ENCODE assay signal across 16 cellular contexts in the genomic region with DNA sequence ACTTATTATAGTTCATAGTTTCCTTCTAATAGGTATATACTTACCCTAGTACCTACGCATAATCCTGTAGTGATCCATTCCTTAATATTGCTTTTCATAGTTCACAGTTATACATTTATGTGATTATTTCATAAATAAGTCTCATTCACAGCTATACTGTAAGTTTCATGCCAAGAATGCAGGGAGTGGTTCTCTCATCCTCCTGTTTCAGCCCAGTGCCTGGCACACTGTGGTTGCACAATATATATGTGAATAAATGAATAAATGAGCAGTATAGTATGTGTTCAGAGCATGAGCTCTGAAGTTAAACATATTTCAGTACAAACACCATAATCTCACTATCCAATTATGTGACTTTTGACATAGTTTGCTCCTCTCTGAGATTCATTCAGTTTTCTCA.
DNase-seq lines count a peak whose midpoint lies in the region; ATAC-seq and TF ChIP-seq lines count a peak whose summit lies in the region.
"Had no signal": no experiment of that assay in that cellular context is flagged by ENCODE, and none has a peak within 500 bp of the region (broad histone marks: within the 10 kb centered on the region; RNA-seq: fewer than 3 reads in every experiment).

No MANE protein-coding gene starts in this region.

- POLR2A ChIA-PET in activated CD4-positive, alpha-beta T cell treated with anti-CD3 and anti-CD28 coated beads for 36 hours (lab: Charles Lee) = no interaction called here

- no peak for ATAC-seq in activated CD4-positive, alpha-beta T cell treated with anti-CD3 and anti-CD28 coated beads for 36 hours
- no peak for ATAC-seq in activated T-helper 17 cell treated with anti-CD3 and anti-CD28 coated beads, Interleukin-2, amount 50 U/mL, for 72 hours (replicated peaks)

- H3K4me3 Mint-ChIP-seq in activated CD4-positive, alpha-beta T cell treated with anti-CD3 and anti-CD28 coated beads for 36 hours = no peak overlapping the region
- peak overlapping the region; percentile 7 for H3K4me3 Mint-ChIP-seq in activated T-helper 17 cell treated with anti-CD3 and anti-CD28 coated beads, Interleukin-2, amount 50 U/mL, for 72 hours
- H3K4me3 Mint-ChIP-seq: activated CD4-positive, alpha-beta T cell treated with anti-CD3 and anti-CD28 coated beads, Interleukin-2, amount 10 ng/mL, durations not matched to agents 7 days and 5 days; central memory CD8-positive, alpha-beta T cell had no signal

- in situ Hi-C loops in GM13977 (cut with MboI; ENCODE audit: low pct_unique_long_range_greater_than_20kb, low sequenced_read_pairs, unreplicated experiment) = no loop called here

- H3K27me3 Mint-ChIP-seq in activated CD4-positive, alpha-beta T cell treated with anti-CD3 and anti-CD28 coated beads for 36 hours = no peaks in the 10 kb centered on the region
- no peaks in the 10 kb centered on the region for H3K27me3 Mint-ChIP-seq in activated T-helper 17 cell treated with anti-CD3 and anti-CD28 coated beads, Interleukin-2, amount 50 U/mL, for 72 hours
- H3K27me3 Mint-ChIP-seq: activated CD4-positive, alpha-beta T cell treated with anti-CD3 and anti-CD28 coated beads, Interleukin-2, amount 10 ng/mL, durations not matched to agents 7 days and 5 days; central memory CD8-positive, alpha-beta T cell had no signal

- peaks cover 87% of the 10 kb centered on the region for H3K4me1 Mint-ChIP-seq in activated CD4-positive, alpha-beta T cell treated with anti-CD3 and anti-CD28 coated beads for 36 hours
- H3K4me1 Mint-ChIP-seq in activated T-helper 17 cell treated with anti-CD3 and anti-CD28 coated beads, Interleukin-2, amount 50 U/mL, for 72 hours = peaks cover 43% of the 10 kb centered on the region

- no peak overlapping the region for H3K4me3 ChIP-seq in esophagus squamous epithelium
- H3K4me3 ChIP-seq in stomach = no peak overlapping the region
- H3K4me3 ChIP-seq in WERI-Rb-1 (ENCODE audit: low read depth, low read length) = no peak overlapping the region
- H3K4me3 ChIP-seq: adrenal gland had no signal

- intact Hi-C loops in activated CD4-positive, alpha-beta T cell treated with anti-CD3 and anti-CD28 coated beads for 36 hours (cut with DNase I, micrococcal nuclease) = no loop called here
- intact Hi-C loops in esophagus squamous epithelium (cut with DNase I) = no loop called here
- intact Hi-C loops in stomach (cut with DNase I; ENCODE audit: low total_unique reads) = no loop called here

- H3K27ac ChIP-seq in esophagus squamous epithelium (peak overlapping the region in 3 of 4 donors; percentile 32 to 74 (median 71)), stomach (peak overlapping the region in 3 of 5 donors; percentile 38 to 69 (median 47)), WERI-Rb-1 (no peak overlapping the region)

- no peaks in the 10 kb centered on the region for H3K36me3 ChIP-seq in esophagus squamous epithelium
- H3K36me3 ChIP-seq in stomach = no peaks in the 10 kb centered on the region
- peaks cover 3% of the 10 kb centered on the region; the same call in 1 of the 2 replicates for H3K36me3 ChIP-seq in WERI-Rb-1
- H3K36me3 ChIP-seq: adrenal gland had no signal

- H3K36me3 Mint-ChIP-seq in activated CD4-positive, alpha-beta T cell treated with anti-CD3 and anti-CD28 coated beads for 36 hours (ENCODE audit: low read depth) = peaks cover 42% of the 10 kb centered on the region
- H3K36me3 Mint-ChIP-seq in activated T-helper 17 cell treated with anti-CD3 and anti-CD28 coated beads, Interleukin-2, amount 50 U/mL, for 72 hours (ENCODE audit: low read depth) = peaks cover 5% of the 10 kb centered on the region

- DNase-seq in activated CD4-positive, alpha-beta T cell treated with anti-CD3 and anti-CD28 coated beads for 36 hours = no peak
- DNase-seq in activated CD4-positive, alpha-beta T cell treated with anti-CD3 and anti-CD28 coated beads, Interleukin-2, amount 50 U/mL, for 48 hours = no peak
- no peak for DNase-seq in esophagus squamous epithelium (lab: John Stamatoyannopoulos, UW)
- no peak for DNase-seq in stomach
- no peak for DNase-seq in WERI-Rb-1
- no peak for DNase-seq in GM13977 (ENCODE audit: low spot score)
- DNase-seq in GM19240 (ENCODE audit: insufficient read length, low spot score) = no peak
- DNase-seq: 8988T; activated CD4-positive, alpha-beta T cell treated with anti-CD3 and anti-CD28 coated beads, Interleukin-2, amount 10 ng/mL, durations not matched to agents 7 days and 5 days; adrenal gland; DMS53; NCI-H2107; NCI-H69; small intestine had no signal

- H3K4me1 ChIP-seq in esophagus squamous epithelium = peaks cover 18 to 45% (median 27%) of the 10 kb centered on the region in 3 donors
- H3K4me1 ChIP-seq in stomach = peaks cover 5 to 29% (median 15%) of the 10 kb centered on the region in 4 donors

- H3K27me3 ChIP-seq in esophagus squamous epithelium (no peaks in the 10 kb centered on the region), stomach (no peaks in the 10 kb centered on the region), WERI-Rb-1 (ENCODE audit: insufficient read depth, low read depth, severe bottlenecking) (no peaks in the 10 kb centered on the region)
- H3K27me3 ChIP-seq: adrenal gland had no signal

- 61 to 70% methylated on average over 1 of the region's 1 CpG for WGBS in esophagus squamous epithelium, 2 donors
- WGBS in stomach, 5 donors = 91 to 99% (median 98%) methylated on average over 1 of the region's 1 CpG

- no peaks in the 10 kb centered on the region for H3K9me3 Mint-ChIP-seq in activated CD4-positive, alpha-beta T cell treated with anti-CD3 and anti-CD28 coated beads for 36 hours (ENCODE audit: low read depth)
- H3K9me3 Mint-ChIP-seq in activated T-helper 17 cell treated with anti-CD3 and anti-CD28 coated beads, Interleukin-2, amount 50 U/mL, for 72 hours = no peaks in the 10 kb centered on the region
- H3K9me3 Mint-ChIP-seq: central memory CD8-positive, alpha-beta T cell had no signal

- H3K9me3 ChIP-seq in esophagus squamous epithelium (no peaks in the 10 kb centered on the region), stomach (no peaks in the 10 kb centered on the region), WERI-Rb-1 (ENCODE audit: severe bottlenecking) (no peaks in the 10 kb centered on the region)
- H3K9me3 ChIP-seq: adrenal gland had no signal

- peak overlapping the region; percentile 38 for H3K27ac Mint-ChIP-seq in activated CD4-positive, alpha-beta T cell treated with anti-CD3 and anti-CD28 coated beads for 36 hours
- peak overlapping the region; percentile 48 for H3K27ac Mint-ChIP-seq in activated T-helper 17 cell treated with anti-CD3 and anti-CD28 coated beads, Interleukin-2, amount 50 U/mL, for 72 hours
- H3K27ac Mint-ChIP-seq: activated CD4-positive, alpha-beta T cell treated with anti-CD3 and anti-CD28 coated beads, Interleukin-2, amount 10 ng/mL, durations not matched to agents 7 days and 5 days had no signal

- TF ChIP-seq EP300 in stomach (IDR thresholded peaks at IDR 0.05) = no peak

- TF ChIP-seq CTCF in esophagus squamous epithelium (IDR thresholded peaks at IDR 0.05) (no peak), stomach (IDR thresholded peaks at IDR 0.05) (no peak), WERI-Rb-1 (IDR thresholded peaks at IDR 0.05; ENCODE audit: low read depth, low read length) (no peak), GM13977 (IDR thresholded peaks at IDR 0.05; ENCODE audit: extremely low read depth, insufficient read depth, missing control alignments) (no peak)

- CTCF ChIA-PET in activated CD4-positive, alpha-beta T cell treated with anti-CD3 and anti-CD28 coated beads for 36 hours (lab: Charles Lee) = interaction anchor here (0.9 to 2.0 kb wide), 4 partner anchors 12 to 171 kb away, joined by 3 to 8 read pairs (median 5); no protein-coding TSS in a partner anchor

- TF ChIP-seq POLR2A in esophagus squamous epithelium (IDR thresholded peaks at IDR 0.05) (no peak), stomach (IDR thresholded peaks at IDR 0.05) (no peak)
